6 cellular contexts compared by ENCODE assay signal in genomic region chr19:21065336-21065735, GRCh38.
"Had no signal": no experiment of that assay in that cellular context is flagged by ENCODE, and none has a peak within 500 bp of the region (broad histone marks: within the 10 kb centered on the region; RNA-seq: fewer than 3 reads in every experiment).

No MANE protein-coding gene starts in this region.

- DNase-seq: GDM1, GF-D8 had no signal

- ATAC-seq: GM12878 had no signal

- FAIRE-seq: GM12878, GM12891, GM12892, GM19239 had no signal

- H3K4me3 ChIP-seq: GM12878 had no signal
